1 cellular context compared by ENCODE assay signal in genomic region chr4:1852904-1853623, GRCh38.
TF ChIP-seq lines count a peak whose summit lies in the region.

No MANE protein-coding gene starts in this region.

TF ChIP-seq in GM23338, 12 proteins besides CTCF, POLR2A, EP300 and RAD21 (continued from another document):
- TF ChIP-seq, protein P1, sequence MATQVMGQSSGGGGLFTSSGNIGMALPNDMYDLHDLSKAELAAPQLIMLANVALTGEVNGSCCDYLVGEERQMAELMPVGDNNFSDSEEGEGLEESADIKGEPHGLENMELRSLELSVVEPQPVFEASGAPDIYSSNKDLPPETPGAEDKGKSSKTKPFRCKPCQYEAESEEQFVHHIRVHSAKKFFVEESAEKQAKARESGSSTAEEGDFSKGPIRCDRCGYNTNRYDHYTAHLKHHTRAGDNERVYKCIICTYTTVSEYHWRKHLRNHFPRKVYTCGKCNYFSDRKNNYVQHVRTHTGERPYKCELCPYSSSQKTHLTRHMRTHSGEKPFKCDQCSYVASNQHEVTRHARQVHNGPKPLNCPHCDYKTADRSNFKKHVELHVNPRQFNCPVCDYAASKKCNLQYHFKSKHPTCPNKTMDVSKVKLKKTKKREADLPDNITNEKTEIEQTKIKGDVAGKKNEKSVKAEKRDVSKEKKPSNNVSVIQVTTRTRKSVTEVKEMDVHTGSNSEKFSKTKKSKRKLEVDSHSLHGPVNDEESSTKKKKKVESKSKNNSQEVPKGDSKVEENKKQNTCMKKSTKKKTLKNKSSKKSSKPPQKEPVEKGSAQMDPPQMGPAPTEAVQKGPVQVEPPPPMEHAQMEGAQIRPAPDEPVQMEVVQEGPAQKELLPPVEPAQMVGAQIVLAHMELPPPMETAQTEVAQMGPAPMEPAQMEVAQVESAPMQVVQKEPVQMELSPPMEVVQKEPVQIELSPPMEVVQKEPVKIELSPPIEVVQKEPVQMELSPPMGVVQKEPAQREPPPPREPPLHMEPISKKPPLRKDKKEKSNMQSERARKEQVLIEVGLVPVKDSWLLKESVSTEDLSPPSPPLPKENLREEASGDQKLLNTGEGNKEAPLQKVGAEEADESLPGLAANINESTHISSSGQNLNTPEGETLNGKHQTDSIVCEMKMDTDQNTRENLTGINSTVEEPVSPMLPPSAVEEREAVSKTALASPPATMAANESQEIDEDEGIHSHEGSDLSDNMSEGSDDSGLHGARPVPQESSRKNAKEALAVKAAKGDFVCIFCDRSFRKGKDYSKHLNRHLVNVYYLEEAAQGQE (IDR thresholded peaks at IDR 0.05; ENCODE audit: unreplicated experiment), result no peak
- TF ChIP-seq, protein P2, sequence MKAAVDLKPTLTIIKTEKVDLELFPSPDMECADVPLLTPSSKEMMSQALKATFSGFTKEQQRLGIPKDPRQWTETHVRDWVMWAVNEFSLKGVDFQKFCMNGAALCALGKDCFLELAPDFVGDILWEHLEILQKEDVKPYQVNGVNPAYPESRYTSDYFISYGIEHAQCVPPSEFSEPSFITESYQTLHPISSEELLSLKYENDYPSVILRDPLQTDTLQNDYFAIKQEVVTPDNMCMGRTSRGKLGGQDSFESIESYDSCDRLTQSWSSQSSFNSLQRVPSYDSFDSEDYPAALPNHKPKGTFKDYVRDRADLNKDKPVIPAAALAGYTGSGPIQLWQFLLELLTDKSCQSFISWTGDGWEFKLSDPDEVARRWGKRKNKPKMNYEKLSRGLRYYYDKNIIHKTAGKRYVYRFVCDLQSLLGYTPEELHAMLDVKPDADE (IDR thresholded peaks at IDR 0.05), result no peak
- TF ChIP-seq ZNF462 (CRISPR knock-in tag; IDR thresholded peaks at IDR 0.05) (no peak), CREB1 (CRISPR knock-in tag; IDR thresholded peaks at IDR 0.05; ENCODE audit: low read depth) (no peak), NANOG (IDR thresholded peaks at IDR 0.05; ENCODE audit: borderline replicate concordance) (no peak), POLR2AphosphoS5 (IDR thresholded peaks at IDR 0.05; ENCODE audit: low read depth) (no peak), ZNF331 (CRISPR knock-in tag; IDR thresholded peaks at IDR 0.05; ENCODE audit: low read depth) (no peak)
